Comparison of ENCODE assay signal across 24 cellular contexts in the genomic region with DNA sequence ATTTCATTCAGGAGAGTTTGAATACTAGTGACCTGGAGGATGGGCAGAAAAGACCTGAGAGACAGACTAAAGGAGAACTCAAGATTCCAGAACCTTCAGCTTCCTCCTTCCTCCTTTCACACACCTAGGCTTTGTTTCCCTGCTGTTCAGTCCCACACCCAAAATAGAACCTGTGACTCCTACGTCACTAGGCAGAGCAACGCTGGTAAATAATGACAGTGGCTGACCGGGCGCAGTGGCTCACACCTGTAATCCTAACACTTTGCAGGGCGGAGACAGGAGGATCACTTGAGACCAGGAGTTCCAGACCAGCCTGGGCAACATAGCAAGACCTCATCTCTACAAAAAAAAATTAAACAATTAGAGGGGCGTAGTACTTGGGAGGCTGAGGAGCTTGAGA.
"Had no signal": no experiment of that assay in that cellular context is flagged by ENCODE, and none has a peak within 500 bp of the region (broad histone marks: within the 10 kb centered on the region; RNA-seq: fewer than 3 reads in every experiment).

No MANE protein-coding gene starts in this region.

- H3K9me3 ChIP-seq: MG63, Peyer's patch, SJCRH30, SK-N-SH had no signal

- H3K36me3 ChIP-seq: brain microvascular endothelial cell, MG63, Peyer's patch, SJCRH30 had no signal

- H3K27me3 ChIP-seq: MG63, Peyer's patch had no signal

- H3K4me2 ChIP-seq: SK-N-SH had no signal

- H3K4me3 ChIP-seq: MG63, Peyer's patch, SJCRH30 had no signal

- H3K27ac ChIP-seq: brain microvascular endothelial cell, Peyer's patch, RWPE1, SJCRH30, VCaP had no signal

- DNase-seq: activated CD4-positive, alpha-beta memory T cell treated with anti-CD3 and anti-CD28 coated beads, Interleukin-2, amount 10 ng/mL, durations not matched to agents 7 days and 5 days; activated CD4-positive, alpha-beta T cell treated with anti-CD3 and anti-CD28 coated beads, Interleukin-2, amount 10 ng/mL, durations not matched to agents 7 days and 5 days; activated CD4-positive, CD25-positive, alpha-beta regulatory T cell; activated gamma-delta T cell treated with Interleukin-2 at 50 U/mL for 16 hours; activated naive CD4-positive, alpha-beta T cell treated with anti-CD3 and anti-CD28 coated beads, Interleukin-2, amount 10 ng/mL, durations not matched to agents 7 days and 5 days; activated naive CD8-positive, alpha-beta T cell treated with anti-CD3 and anti-CD28 coated beads for 36 hours; activated T-cell treated with anti-CD3 and anti-CD28 coated beads, Interleukin-2, amount 50 U/mL, for 72 hours; brain microvascular endothelial cell; MG63; MV-4-11; NCI-H1092 treated with DMSO at 0.1 percent for 48 hours; NCI-H1417 treated with DMSO at 0.1 percent for 48 hours; NCI-H1694; NCI-H2029; NCI-H2107; NCI-H345; NCI-H510A; NK-92 treated with Interleukin-12 subunit alpha and Interleukin-12 subunit beta, amount 100 ng/mL, for 24 hours; Peyer's patch; Right ventricle myocardium superior; SJCRH30; SK-N-SH had no signal

- H3K9ac ChIP-seq: SK-N-SH had no signal

- H3K4me1 ChIP-seq: Peyer's patch, SJCRH30 had no signal
